25 cellular contexts compared by ENCODE assay signal in genomic region chr17:66571745-66572144, GRCh38.
"Had no signal": no experiment of that assay in that cellular context is flagged by ENCODE, and none has a peak within 500 bp of the region (broad histone marks: within the 10 kb centered on the region; RNA-seq: fewer than 3 reads in every experiment).

No MANE protein-coding gene starts in this region.

- H3K36me3 Mint-ChIP-seq: immature natural killer cell; naive B cell; natural killer cell; stimulated activated naive B cell treated with anti-CD40 and anti-IgM and Interleukin-4, amounts not matched to agents 10 μg/mL and 1 μg/mL and 100 μg/mL, for 72 hours had no signal

- H3K9me3 Mint-ChIP-seq: immature natural killer cell, natural killer cell had no signal

- H3K27ac ChIP-seq: left ventricle myocardium inferior, ovary, right atrium auricular region, right lobe of liver, stomach, testis, thyroid gland, transverse colon, upper lobe of left lung had no signal

- H3K27me3 ChIP-seq: ovary, right atrium auricular region, right lobe of liver, stomach, testis, thyroid gland, transverse colon, upper lobe of left lung had no signal

- H3K4me1 ChIP-seq: left ventricle myocardium inferior, right atrium auricular region, right lobe of liver, testis, thyroid gland had no signal

- H3K27ac Mint-ChIP-seq: immature natural killer cell; mesothelial cell of epicardium; naive B cell; natural killer cell; nephron progenitor cell; progenitor cell of endocrine pancreas; stimulated activated naive B cell treated with anti-CD40 and anti-IgM and Interleukin-4, amounts not matched to agents 10 μg/mL and 1 μg/mL and 100 μg/mL, for 72 hours had no signal

- H3K9me3 ChIP-seq: left ventricle myocardium inferior, ovary, right atrium auricular region, right lobe of liver, stomach, testis, thyroid gland, transverse colon, upper lobe of left lung had no signal

- H3K4me2 ChIP-seq: smooth muscle cell had no signal

- H3K4me1 Mint-ChIP-seq: naive B cell had no signal

- DNase-seq: hypothalamus; immature natural killer cell; kidney; left colon; left ventricle myocardium inferior; mesendoderm; naive B cell; natural killer cell; nephron progenitor cell; ovary; right lobe of liver; stimulated activated CD4-positive, alpha-beta T cell treated with anti-CD3 and anti-CD28 coated beads, Interleukin-1b, Interleukin-23, amount 100 ng/mL, for 48 hours; stimulated activated CD4-positive, alpha-beta T cell treated with anti-CD3 and anti-CD28 coated beads, Interleukin-4, amount 100 ng/mL, for 1 hour; stimulated activated naive B cell treated with anti-CD40 and anti-IgM and Interleukin-4, amounts not matched to agents 10 μg/mL and 1 μg/mL and 100 μg/mL, for 72 hours; stimulated activated naive CD8-positive, alpha-beta T cell treated with anti-CD3 and anti-CD28 coated beads, Interleukin-15, Interleukin-2, amounts not matched to agents 100 U/mL and 50 U/mL, for 24 hours; stomach; testis; thyroid gland; transverse colon; upper lobe of left lung had no signal

- H3K4me3 Mint-ChIP-seq: immature natural killer cell; mesothelial cell of epicardium; naive B cell; natural killer cell; nephron progenitor cell; stimulated activated naive B cell treated with anti-CD40 and anti-IgM and Interleukin-4, amounts not matched to agents 10 μg/mL and 1 μg/mL and 100 μg/mL, for 72 hours had no signal

- H3K4me3 ChIP-seq: left ventricle myocardium inferior, lung, ovary, right atrium auricular region, right lobe of liver, smooth muscle cell, stomach, testis, thyroid gland, transverse colon, upper lobe of left lung had no signal

- H3K36me3 ChIP-seq: left ventricle myocardium inferior, ovary, right atrium auricular region, right lobe of liver, stomach, thyroid gland, transverse colon, upper lobe of left lung had no signal

- H3K27me3 Mint-ChIP-seq: progenitor cell of endocrine pancreas had no signal

- ATAC-seq: left colon; natural killer cell; right lobe of liver; stimulated activated naive B cell treated with anti-CD40 and anti-IgM and Interleukin-4, amounts not matched to agents 10 μg/mL and 1 μg/mL and 100 μg/mL, for 72 hours; stimulated activated naive CD8-positive, alpha-beta T cell treated with anti-CD3 and anti-CD28 coated beads, Interleukin-15, Interleukin-2, amounts not matched to agents 100 U/mL and 50 U/mL, for 24 hours had no signal
